In genomic region chr12:112325157-112325556, GRCh38 we compare ENCODE assay signal across 24 cellular contexts. TPM values are rescaled to one million over a fixed set of nuclear protein-coding genes. Genes with fewer than 3 reads are reported as not detected.
A peak's percentile ranks its signal among the peaks of the same experiment; 100 is the strongest.
DNase-seq lines count a peak whose midpoint lies in the region; ATAC-seq, FAIRE-seq and TF ChIP-seq lines count a peak whose summit lies in the region.
"Had no signal": no experiment of that assay in that cellular context is flagged by ENCODE, and none has a peak within 500 bp of the region (broad histone marks: within the 10 kb centered on the region; RNA-seq: fewer than 3 reads in every experiment).

No MANE protein-coding gene starts in this region.

- CTCF ChIA-PET in HepG2 (lab: Yijun Ruan, JAX; ENCODE audit: low intra/inter-chr PET ratio, low total read pairs) (no interaction called here), HEK293 (lab: Yijun Ruan, JAX) (interaction anchor here (0.7 to 1.8 kb wide), 2 partner anchors 62 to 381 kb away, joined by 4 to 6 read pairs; no protein-coding TSS in a partner anchor)

- WGBS in HepG2 (ENCODE audit: low lambda C conversion rate) = 8% methylated on average over 1 of the region's 1 CpG
- 82% methylated on average over 1 of the region's 1 CpG for WGBS in right lobe of liver (ENCODE audit: insufficient coverage, low coverage, low lambda C conversion rate, missing lambda C conversion rate)
- 93% methylated on average over 1 of the region's 1 CpG for WGBS in suprapubic skin

- intact Hi-C loops in HepG2 (cut with micrococcal nuclease; ENCODE audit: unreplicated experiment) (loop anchor here (10.0 kb wide), 1 partner anchor 60 kb away; the partner anchor contains the start of gene HECTD4), right lobe of liver (cut with DNase I) (no loop called here)

- BruUV-seq in HepG2 (replicated peaks; lab: Mats Ljungman, UMichigan) = no TSS peak

- FAIRE-seq in HepG2 (lab: Jason Lieb, UNC) = no peak
- FAIRE-seq: GM12891, GM19239 had no signal

- POLR2A ChIA-PET in HepG2 (lab: Yijun Ruan, JAX) = no interaction called here
- POLR2A ChIA-PET in HEK293 (lab: Yijun Ruan, JAX) = no interaction called here

- H3K4me2 ChIP-seq in HepG2 (ENCODE audit: low read depth, low read length) = no peak overlapping the region
- H3K4me2 ChIP-seq: BLaER1 had no signal

- H3K27me3 ChIP-seq in HepG2 (ENCODE audit: control insufficient read depth in 1 of 2, insufficient read depth in 2 of 2, low read length in 2 of 2) (no peaks in the 10 kb centered on the region), right lobe of liver (no peaks in the 10 kb centered on the region), suprapubic skin (no peaks in the 10 kb centered on the region)
- H3K27me3 ChIP-seq: BE2C, BLaER1 had no signal

- no peaks in the 10 kb centered on the region for H3K9me3 ChIP-seq in HepG2 (ENCODE audit: low read length)
- no peaks in the 10 kb centered on the region for H3K9me3 ChIP-seq in right lobe of liver
- no peaks in the 10 kb centered on the region for H3K9me3 ChIP-seq in HEK293 (ENCODE audit: control insufficient read depth, insufficient read depth, low read depth, low read length)
- no peaks in the 10 kb centered on the region for H3K9me3 ChIP-seq in SK-N-MC (ENCODE audit: low read depth, low read length)
- no peaks in the 10 kb centered on the region for H3K9me3 ChIP-seq in suprapubic skin
- H3K9me3 ChIP-seq: BE2C, BLaER1 had no signal

- TF ChIP-seq CTCF in HepG2 (CRISPR knock-in tag; IDR thresholded peaks at IDR 0.05) (no peak), right lobe of liver (IDR thresholded peaks at IDR 0.05) (no peak), HEK293 (tag by site-specific recombination; IDR thresholded peaks at IDR 0.05) (no peak), suprapubic skin (IDR thresholded peaks at IDR 0.05) (no peak)

- no peak for TF ChIP-seq RAD21 in HepG2 (CRISPR knock-in tag; IDR thresholded peaks at IDR 0.05)

- H3K27ac ChIP-seq in HepG2 (ENCODE audit: extremely low read length, insufficient read depth, low read length) (no peak overlapping the region), right lobe of liver (no peak overlapping the region), HEK293 (ENCODE audit: extremely low read depth, low read depth, low read length) (no peak overlapping the region), SK-N-MC (peak overlapping the region; percentile 99), suprapubic skin (no peak overlapping the region)
- H3K27ac ChIP-seq: BLaER1 had no signal

- no peaks in the 10 kb centered on the region for H3K79me2 ChIP-seq in HepG2 (ENCODE audit: insufficient read depth, low read length)

- H2AFZ ChIP-seq in HepG2 (ENCODE audit: low read length) = no peak overlapping the region

- H3K36me3 ChIP-seq in HepG2 (replicated peaks in 1 of 2; ENCODE audit: control insufficient read depth in 1 of 2, insufficient read depth in 2 of 2, low read length in 2 of 2) (no peaks in the 10 kb centered on the region), right lobe of liver (no peaks in the 10 kb centered on the region), HEK293 (ENCODE audit: control insufficient read depth in 2 of 2, insufficient read depth in 1 of 2, low read length in 2 of 2) (no peaks in the 10 kb centered on the region), SK-N-MC (ENCODE audit: insufficient read depth, low read length) (0 out of 2 replicates have a peak, but pooled peaks cover under 1% of the 10 kb centered on the region), suprapubic skin (no peaks in the 10 kb centered on the region)
- H3K36me3 ChIP-seq: BE2C had no signal

- no peaks in the 10 kb centered on the region for H4K20me1 ChIP-seq in HepG2 (ENCODE audit: insufficient read depth, low read length)

- H3K4me1 ChIP-seq in HepG2 (ENCODE audit: insufficient read depth, low read length) = peaks cover 45% of the 10 kb centered on the region
- H3K4me1 ChIP-seq in right lobe of liver = peaks cover 0 to 24% (median 4%) of the 10 kb centered on the region in 4 donors
- H3K4me1 ChIP-seq in HEK293 (ENCODE audit: control insufficient read depth, insufficient read depth, low read length) = peaks cover 5% of the 10 kb centered on the region; the same call in 1 of the 2 replicates
- H3K4me1 ChIP-seq in suprapubic skin = peaks cover 5% of the 10 kb centered on the region
- H3K4me1 ChIP-seq: BE2C, BLaER1 had no signal

- H3K9ac ChIP-seq in HepG2 (ENCODE audit: insufficient read depth, low read depth, low read length) = no peak overlapping the region
- H3K9ac ChIP-seq in SK-N-MC (ENCODE audit: insufficient read length) = peak overlapping the region; percentile 74
- H3K9ac ChIP-seq: BLaER1 had no signal

- H3K4me3 ChIP-seq in HepG2 (replicated peaks in 1 of 3; ENCODE audit: insufficient read depth in 1 of 3, low read depth in 2 of 3, low read length in 3 of 3) (no peak overlapping the region), right lobe of liver (no peak overlapping the region), HEK293 (ENCODE audit: low read depth, low read length) (no peak overlapping the region), SK-N-MC (peak overlapping the region; percentile 16; the same call in 1 of the 2 replicates), suprapubic skin (no peak overlapping the region)
- H3K4me3 ChIP-seq: BLaER1 had no signal

- TF ChIP-seq EP300 in HepG2 (IDR thresholded peaks at IDR 0.05; ENCODE audit: low read depth in 2 of 2, low read length in 2 of 2) (no peak), HepG2 (CRISPR knock-in tag; IDR thresholded peaks at IDR 0.05; ENCODE audit: borderline replicate concordance) (no peak), suprapubic skin (IDR thresholded peaks at IDR 0.05) (no peak)

- peak; percentile 6 for DNase-seq in HepG2 (ENCODE audit: low spot score)
- DNase-seq in right lobe of liver = no peak
- DNase-seq in SK-N-MC (ENCODE audit: low read depth, low spot score) = no peak
- no peak for DNase-seq in suprapubic skin (ENCODE audit: low spot score in 2 of 2)
- DNase-seq in NCI-H146 treated with DMSO at 0.1 percent for 48 hours (lab: John Stamatoyannopoulos, UW; ENCODE audit: unreplicated experiment) = no peak
- DNase-seq: 8988T; ACHN; BE2C; C1 segment of cervical spinal cord; CD4-positive, alpha-beta memory T cell; CD4-positive, CD25-positive, alpha-beta regulatory T cell; CD8-positive, alpha-beta memory T cell; COR-L47; DMS 273 treated with DMSO at 0.1 percent for 48 hours; DMS153; DMS53; DMS79; DND-41; EL; GF-D8 had no signal

- ATAC-seq in HepG2 (no peak), right lobe of liver (no peak)

- no peak for TF ChIP-seq POLR2A in HepG2 (IDR thresholded peaks at IDR 0.05; ENCODE audit: insufficient read depth in 1 of 2, low read depth in 2 of 2, low read length in 2 of 2)
- no peak for TF ChIP-seq POLR2A in right lobe of liver (IDR thresholded peaks at IDR 0.05)
- no peak for TF ChIP-seq POLR2A in suprapubic skin (IDR thresholded peaks at IDR 0.05)

- in situ Hi-C loops in HepG2 (cut with HindIII; ENCODE audit: extremely low pct_ligation_motif_present, low pct_unique_long_range_greater_than_20kb) = no loop called here

TF ChIP-seq in HepG2, 621 proteins besides CTCF, POLR2A, EP300 and RAD21 (continues in another document):
- peak; percentile 39; the same call in 1 of the 2 replicates for TF ChIP-seq GATAD2A (CRISPR knock-in tag; IDR thresholded peaks at IDR 0.05)

TF ChIP-seq in HEK293, 187 proteins besides CTCF, POLR2A, EP300 and RAD21 (continues in another document):
- TF ChIP-seq KLF17 (tag by site-specific recombination; IDR thresholded peaks at IDR 0.05) (no peak), OSR2 (tag by site-specific recombination; IDR thresholded peaks at IDR 0.05) (peak; percentile 65; the same call in 1 of the 2 replicates), ZBTB1 (tag by site-specific recombination; IDR thresholded peaks at IDR 0.05) (no peak)

RNA-seq across cellular contexts. Expression of gene HECTD4, which starts 57.1 kb away (rescaled TPM):
- total RNA-seq in HepG2 (2016; rRNA removed; fragmentation: Illumina TruSeq; extraction: Trizol) (11.4 and 13.7 TPM in 2 replicates), right lobe of liver (10 to 100 TPM; 12.6 to 24.4 (median 19.3) TPM), suprapubic skin (100 to 1,000 TPM in 1 of 4 donors, 10 to 100 TPM in 3; 53.7 to 168 (median 62.9) TPM)
- total RNA-seq in HepG2 (2016; cell fraction: cytosol; rRNA removed; fragmentation: Illumina TruSeq; extraction: Trizol; ENCODE audit: low read depth) = 11.3 and 14.3 TPM in 2 replicates
- 10.5 and 12.2 TPM in 2 replicates for total RNA-seq in HepG2 (2016; cell fraction: insoluble cytoplasmic fraction; rRNA removed; fragmentation: Illumina TruSeq; extraction: Trizol)
- total RNA-seq in HepG2 (2016; cell fraction: membrane; rRNA removed; fragmentation: Illumina TruSeq; extraction: Trizol) = 9.8 and 10.9 TPM in 2 replicates
- total RNA-seq in HepG2 (2016; cell fraction: nucleus; rRNA removed; fragmentation: Illumina TruSeq; extraction: Trizol) = 25.6 and 28.3 TPM in 2 replicates
- polyA plus RNA-seq in HepG2 (2011; rRNA removed) = 8.0 and 9.0 TPM in 2 replicates
- polyA plus RNA-seq in HepG2 (2011; cell fraction: cytosol; rRNA removed) = 2.9 and 3.0 TPM in 2 replicates
- polyA plus RNA-seq in HepG2 (2011; cell fraction: nucleus; rRNA removed) = 38.9 and 47.2 TPM in 2 replicates
- 14.6 and 17.7 TPM in 2 replicates for polyA plus RNA-seq in HepG2 (2012)
- 0.88 and 1.8 TPM in 2 replicates for polyA plus RNA-seq in HepG2 (2016; cell fraction: cytosol; fragmentation: Illumina TruSeq; extraction: Trizol; ENCODE audit: low read depth)
- 10.1 and 11.0 TPM in 2 replicates for polyA plus RNA-seq in HepG2 (2016; cell fraction: insoluble cytoplasmic fraction; fragmentation: Illumina TruSeq; extraction: Trizol; ENCODE audit: low read depth)
- 3.2 and 4.0 TPM in 2 replicates for polyA plus RNA-seq in HepG2 (2016; cell fraction: membrane; fragmentation: Illumina TruSeq; extraction: Trizol; ENCODE audit: low read depth)
- polyA plus RNA-seq in HepG2 (2016; cell fraction: nucleus; fragmentation: Illumina TruSeq; extraction: Trizol; ENCODE audit: insufficient read depth, low read depth) = 60.5 and 66.6 TPM in 2 replicates
- polyA minus RNA-seq in HepG2 (2011; rRNA and poly(A)+ RNA removed; ENCODE audit: low replicate concordance) = 23.1 and 24.7 TPM in 2 replicates
- 11.1 and 16.9 TPM in 2 replicates for polyA minus RNA-seq in HepG2 (2011; cell fraction: cytosol; rRNA and poly(A)+ RNA removed)
- polyA minus RNA-seq in HepG2 (2011; cell fraction: nucleus; rRNA and poly(A)+ RNA removed) = 62.1 and 75.8 TPM in 2 replicates
